16 cellular contexts compared by ENCODE assay signal in the genomic region with DNA sequence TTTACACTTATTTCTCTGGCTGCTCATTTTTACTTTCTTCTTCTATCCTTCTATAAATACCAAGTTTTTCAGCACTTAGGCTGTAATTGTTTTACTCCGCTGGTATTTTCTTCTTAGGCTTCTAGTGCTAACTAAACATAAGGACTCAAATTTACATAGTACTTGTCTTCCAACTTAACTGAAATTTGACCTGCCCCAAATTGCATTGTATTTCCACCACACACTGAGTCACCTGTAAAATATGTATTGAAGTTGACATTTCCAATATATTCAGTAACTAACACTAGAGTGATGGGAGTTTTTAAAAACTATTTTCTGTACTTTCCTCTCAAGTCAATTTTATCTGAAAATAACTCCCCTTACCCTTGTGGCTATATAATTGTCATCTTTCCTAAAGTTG.
DNase-seq lines count a peak whose midpoint lies in the region; ATAC-seq and TF ChIP-seq lines count a peak whose summit lies in the region.
"Had no signal": no experiment of that assay in that cellular context is flagged by ENCODE, and none has a peak within 500 bp of the region (broad histone marks: within the 10 kb centered on the region; RNA-seq: fewer than 3 reads in every experiment).

No MANE protein-coding gene starts in this region.

- ATAC-seq in PC-3 = peak; percentile 99
- ATAC-seq in upper lobe of right lung = peak; percentile 34
- no peak for ATAC-seq in GM18517 (IDR thresholded peaks at IDR 0.05; ENCODE audit: unreplicated experiment)
- ATAC-seq: CD8-positive, alpha-beta T cell; HCT116; HepG2; Panc1; SK-N-SH treated with all-trans-retinoic acid at 6 μM for 48 hours had no signal

- H3K36me3 ChIP-seq in PC-3 (ENCODE audit: low read depth, low read length) = no peaks in the 10 kb centered on the region
- H3K36me3 ChIP-seq in upper lobe of right lung = no peaks in the 10 kb centered on the region

- no peaks in the 10 kb centered on the region for H3F3A ChIP-seq in PC-3 (ENCODE audit: low read length, unreplicated experiment)

- TF ChIP-seq CTCF in PC-3 (conservative IDR thresholded peaks at IDR 0.05; ENCODE audit: low read depth, low read length) (no peak), choroid plexus epithelial cell (conservative IDR thresholded peaks at IDR 0.05; ENCODE audit: low read depth, low read length) (no peak), upper lobe of right lung (IDR thresholded peaks at IDR 0.05) (no peak)

- H3K4me3 ChIP-seq in PC-3 (ENCODE audit: low read length) (no peak overlapping the region), choroid plexus epithelial cell (ENCODE audit: low read depth, low read length) (no peak overlapping the region), upper lobe of right lung (no peak overlapping the region)

- no peaks in the 10 kb centered on the region for H4K20me1 ChIP-seq in PC-3 (ENCODE audit: low read length)

- DNase-seq in HT1080 (ENCODE audit: low read depth) = peak; percentile 33
- DNase-seq in PC-3 = peak; percentile 75
- peak; percentile 23 for DNase-seq in choroid plexus epithelial cell (ENCODE audit: low read depth)
- DNase-seq in upper lobe of right lung = no peak
- DNase-seq in anterior cingulate cortex (lab: John Stamatoyannopoulos, UW) = no peak
- DNase-seq in NCI-H226 = no peak
- DNase-seq: CD8-positive, alpha-beta T cell; NCI-H146; NCI-H446; NCI-H774; SHP77 had no signal

- CTCF ChIA-PET in PC-3 (lab: Charles Lee) = no interaction called here

- POLR2A ChIA-PET in PC-3 (lab: Charles Lee; ENCODE audit: unreplicated experiment) = no interaction called here

- H3K4me2 ChIP-seq in PC-3 (ENCODE audit: low read length) = peak overlapping the region; percentile 35

- H3K27ac ChIP-seq in PC-3 (ENCODE audit: low read length) (no peak overlapping the region), upper lobe of right lung (no peak overlapping the region)

- H3K4me1 ChIP-seq in PC-3 (ENCODE audit: insufficient read depth, low read length) (peaks cover 11% of the 10 kb centered on the region), upper lobe of right lung (no peaks in the 10 kb centered on the region)

- no peaks in the 10 kb centered on the region for H3K9me3 ChIP-seq in PC-3 (ENCODE audit: low read length)
- no peaks in the 10 kb centered on the region for H3K9me3 ChIP-seq in upper lobe of right lung

- intact Hi-C loops in PC-3 (cut with micrococcal nuclease) (loop anchor here (5.0 to 10.0 kb wide), 2 partner anchors 50 to 153 kb away; no protein-coding TSS in a partner anchor), upper lobe of right lung (cut with DNase I) (no loop called here)

- no peaks in the 10 kb centered on the region for H3K9me2 ChIP-seq in PC-3 (replicated peaks; ENCODE audit: low read length)

- BruUV-seq in PC-3 (replicated peaks; lab: Mats Ljungman, UMichigan) = no TSS peak

- H3K9ac ChIP-seq in PC-3 (ENCODE audit: low read length) = no peak overlapping the region

- no peak overlapping the region for H2AFZ ChIP-seq in PC-3 (ENCODE audit: low read length)

- no peaks in the 10 kb centered on the region for H3K79me2 ChIP-seq in PC-3 (ENCODE audit: low read length)

- H3K27me3 ChIP-seq in PC-3 (ENCODE audit: low read length) (no peaks in the 10 kb centered on the region), upper lobe of right lung (no peaks in the 10 kb centered on the region)

Comparison
In these comparisons a context has a peak if more than half of its experiments do, and no peak if none do; other contexts are left out.
1. DNase-seq: peak in HT1080 (single experiment), PC-3 (single experiment) and choroid plexus epithelial cell (single experiment); none in upper lobe of right lung (single experiment), anterior cingulate cortex (0 of 58) and NCI-H226 (single experiment).